8 cellular contexts compared by ENCODE assay signal in genomic region chr3:195269375-195270078, GRCh38. TPM values are rescaled to one million over a fixed set of nuclear protein-coding genes. Genes with fewer than 3 reads are reported as not detected.
DNase-seq lines count a peak whose midpoint lies in the region; ATAC-seq and TF ChIP-seq lines count a peak whose summit lies in the region.

No MANE protein-coding gene starts in this region.

- TSS peak; percentile 45 for BruUV-seq in Panc1 (replicated peaks; lab: Mats Ljungman, UMichigan)

- H4K20me1 ChIP-seq in GM23248 (ENCODE audit: insufficient read depth): no peaks in the 10 kb centered on the region

- intact Hi-C loops in Panc1 (cut with micrococcal nuclease; ENCODE audit: unreplicated experiment): no loop called here

- DNase-seq in GM23248: no peak
- DNase-seq in Panc1 (ENCODE audit: low read depth, low spot score): no peak
- DNase-seq in epithelial cell of esophagus (ENCODE audit: low read depth): no peak
- no peak for DNase-seq in retinal pigment epithelial cell (ENCODE audit: low read depth)
- no peak for DNase-seq in left lobe of liver (ENCODE audit: low spot score)
- DNase-seq in NCI-H526 treated with DMSO at 0.1 percent for 48 hours (lab: John Stamatoyannopoulos, UW): no peak
- DNase-seq in cerebellum (ENCODE audit: low spot score): no peak

- H3K9me2 ChIP-seq in GM23248 (ENCODE audit: insufficient read depth): no peaks in the 10 kb centered on the region

- H3K4me3 ChIP-seq in GM23248 (peak overlapping the region; percentile 93), Panc1 (ENCODE audit: low read depth in 2 of 2, low read length in 2 of 2) (peak overlapping the region; percentile 76 to 91), epithelial cell of esophagus (ENCODE audit: low read length) (peak overlapping the region; percentile 73), retinal pigment epithelial cell (ENCODE audit: low read length) (peak overlapping the region; percentile 86)

- peaks cover 15% of the 10 kb centered on the region for H3K4me1 ChIP-seq in GM23248 (ENCODE audit: insufficient read depth)
- H3K4me1 ChIP-seq in Panc1 (ENCODE audit: control insufficient read depth, insufficient read depth, low read length): peaks cover 19% of the 10 kb centered on the region

- H3K9ac ChIP-seq in GM23248: peak overlapping the region; percentile 78

- peaks cover 50% of the 10 kb centered on the region for H3K79me2 ChIP-seq in GM23248 (ENCODE audit: insufficient read depth)

- 63 to 67% methylated on average over 5 of the region's 5 CpGs for WGBS in GM23248 (ENCODE audit: low coverage in 1 of 2, low lambda C conversion rate in 2 of 2, missing lambda C conversion rate in 2 of 2), 2 experiments

- no peaks in the 10 kb centered on the region for H3K9me3 ChIP-seq in GM23248 (ENCODE audit: low read depth)
- no peaks in the 10 kb centered on the region for H3K9me3 ChIP-seq in Panc1 (ENCODE audit: control insufficient read depth, insufficient read depth, low read depth, low read length)

- H3F3A ChIP-seq in GM23248 (ENCODE audit: insufficient read depth): peaks cover 21% of the 10 kb centered on the region

- ATAC-seq in Panc1 (no peak), left lobe of liver (no peak), GM19397 (IDR thresholded peaks at IDR 0.05; ENCODE audit: unreplicated experiment) (no peak)

- H3K36me3 ChIP-seq in GM23248 (ENCODE audit: low read depth) (no peaks in the 10 kb centered on the region), Panc1 (ENCODE audit: control insufficient read depth, insufficient read depth, low read length) (0 out of 2 replicates have a peak, but pooled peaks cover 3% of the 10 kb centered on the region)

- TF ChIP-seq CTCF in Panc1 (IDR thresholded peaks at IDR 0.05) (no peak), epithelial cell of esophagus (IDR thresholded peaks at IDR 0.05; ENCODE audit: insufficient read depth, low read depth, low read length, missing control alignments) (no peak), retinal pigment epithelial cell (conservative IDR thresholded peaks at IDR 0.05; ENCODE audit: low read depth, low read length) (no peak)

- peak overlapping the region; percentile 91 for H3K4me2 ChIP-seq in GM23248 (ENCODE audit: unreplicated experiment)

- peak overlapping the region; percentile 97 for H2AFZ ChIP-seq in GM23248

- CTCF ChIA-PET in Panc1 (lab: Charles Lee): interaction anchor here (0.6 to 3.2 kb wide), 3 partner anchors 176 to 586 kb away, joined by 4 to 22 read pairs (median 5); no protein-coding TSS in a partner anchor

- POLR2A ChIA-PET in Panc1 (lab: Charles Lee): no interaction called here

- in situ Hi-C loops in GM23248 (cut with MboI): loop anchor here (5.0 kb wide), 2 partner anchors 253 to 582 kb away; partner anchors contain the start of gene FAM43A
- in situ Hi-C loops in Panc1 (cut with HindIII; ENCODE audit: low pct_unique_long_range_greater_than_20kb, low sequenced_read_pairs): no loop called here

- H3K27me3 ChIP-seq in GM23248 (replicated peaks; ENCODE audit: insufficient read depth): no peaks in the 10 kb centered on the region
- H3K27me3 ChIP-seq in Panc1 (ENCODE audit: control insufficient read depth, insufficient read depth, low read length): no peaks in the 10 kb centered on the region

- H3K27ac ChIP-seq in GM23248: 0 out of 2 replicates have a peak overlapping the region, but pooled peaks have one; percentile 52
- H3K27ac ChIP-seq in Panc1 (ENCODE audit: low read length): peak overlapping the region; percentile 67; the same call in 1 of the 2 replicates

RNA-seq across cellular contexts. Expression of gene XXYLT1, which starts 1.4 kb away (rescaled TPM):
- total RNA-seq in GM23248 (2014; rRNA removed; shearing (Covaris generic)): 42.4 and 44.7 TPM in 2 replicates
- 22.8 and 24.3 TPM in 2 replicates for polyA plus RNA-seq in GM23248 (2016; fragmentation: Nextera tagmentation; extraction: Ambion mirVana)
- total RNA-seq in Panc1 (2021; ENCODE audit: unreplicated experiment) (26.0 TPM), left lobe of liver (2.8 TPM), cerebellum (25.4 TPM)
- 29.7 TPM for polyA plus RNA-seq in Panc1 (2012; ENCODE audit: insufficient read length)
